ENCODE assay signal across 17 cellular contexts in the genomic region with DNA sequence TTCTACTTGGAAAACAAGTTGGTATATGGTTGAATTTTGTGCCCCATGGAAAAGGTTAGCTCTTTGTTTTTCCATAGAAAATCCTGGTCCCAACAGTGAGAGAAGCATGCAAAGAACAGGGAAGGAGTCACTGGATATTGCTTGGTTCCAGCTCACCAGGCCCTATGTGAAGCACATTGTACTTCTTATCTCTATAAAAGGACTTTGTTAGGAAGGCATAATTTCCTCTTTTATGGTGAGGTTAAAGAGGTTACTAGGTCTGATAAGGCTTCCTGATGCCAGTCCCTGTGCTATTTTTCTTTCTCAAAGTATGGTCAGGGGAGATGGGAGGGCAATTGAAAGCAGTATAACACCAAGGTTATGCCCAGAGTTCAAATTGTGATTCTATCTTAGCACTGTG.
"Had no signal": no experiment of that assay in that cellular context is flagged by ENCODE, and none has a peak within 500 bp of the region (broad histone marks: within the 10 kb centered on the region; RNA-seq: fewer than 3 reads in every experiment).

No MANE protein-coding gene starts in this region.

- DNase-seq: effector memory CD8-positive, alpha-beta T cell; glutamatergic neuron; islet precursor cell; left ventricle myocardium inferior; lower lobe of right lung; nucleus accumbens; pancreas; right cardiac atrium; stimulated activated CD4-positive, alpha-beta T cell treated with anti-CD3 and anti-CD28 coated beads, Interleukin-2, amount 100 ng/mL, for 48 hours; stimulated activated naive CD4-positive, alpha-beta T cell treated with Interleukin-2 at 50 U/mL for 16 hours; trophoblast cell had no signal

- H3K4me3 ChIP-seq: esophagus muscularis mucosa, gastroesophageal sphincter, left ventricle myocardium inferior, lower lobe of right lung, neural progenitor cell, pancreas, smooth muscle cell had no signal

- FAIRE-seq: pancreas, urothelium cell line had no signal

- H3K36me3 ChIP-seq: esophagus muscularis mucosa, gastroesophageal sphincter, left ventricle myocardium inferior, lower lobe of right lung, neural progenitor cell, pancreas had no signal

- H3K4me1 ChIP-seq: esophagus muscularis mucosa, gastroesophageal sphincter, left ventricle myocardium inferior, lower lobe of right lung, neural progenitor cell, pancreas had no signal

- H3K9me3 ChIP-seq: esophagus muscularis mucosa, left ventricle myocardium inferior, lower lobe of right lung, pancreas had no signal

- ATAC-seq: effector memory CD8-positive, alpha-beta T cell; gastroesophageal sphincter; lower lobe of right lung; natural killer cell treated with Interleukin-12 subunit alpha and Interleukin-12 subunit beta and Interleukin-15 and Interleukin-18, amount 100 ng/mL, for 72 hours; pancreas; right cardiac atrium had no signal
